1 cellular context compared by ENCODE assay signal in genomic region chr17:61395409-61395982, GRCh38.
TF ChIP-seq lines count a peak whose summit lies in the region.

No MANE protein-coding gene starts in this region.

TF ChIP-seq in GM23338, 12 proteins besides CTCF, POLR2A, EP300 and RAD21 (continued from another document):
- TF ChIP-seq ZNF462 (CRISPR knock-in tag; IDR thresholded peaks at IDR 0.05) = no peak
- no peak for TF ChIP-seq EZH2 (IDR thresholded peaks at IDR 0.05; ENCODE audit: low read depth, unreplicated experiment)
- no peak for TF ChIP-seq EZH2phosphoT487 (IDR thresholded peaks at IDR 0.05; ENCODE audit: unreplicated experiment)
- no peak for TF ChIP-seq ZNF331 (CRISPR knock-in tag; IDR thresholded peaks at IDR 0.05; ENCODE audit: low read depth)
- no peak for TF ChIP-seq CREB1 (CRISPR knock-in tag; IDR thresholded peaks at IDR 0.05; ENCODE audit: low read depth)
- TF ChIP-seq JUNB (IDR thresholded peaks at IDR 0.05; ENCODE audit: unreplicated experiment) = no peak
- no peak for TF ChIP-seq STAT1 (IDR thresholded peaks at IDR 0.05; ENCODE audit: unreplicated experiment)
- TF ChIP-seq POLR2AphosphoS5 (IDR thresholded peaks at IDR 0.05; ENCODE audit: low read depth) = no peak
